22 cellular contexts compared by ENCODE assay signal in genomic region chr2:185472574-185472973, GRCh38.
DNase-seq lines count a peak whose midpoint lies in the region; ATAC-seq, FAIRE-seq and TF ChIP-seq lines count a peak whose summit lies in the region.
"Had no signal": no experiment of that assay in that cellular context is flagged by ENCODE, and none has a peak within 500 bp of the region (broad histone marks: within the 10 kb centered on the region; RNA-seq: fewer than 3 reads in every experiment).

No MANE protein-coding gene starts in this region.

- TF ChIP-seq RAD21 in Ishikawa (IDR thresholded peaks at IDR 0.05; ENCODE audit: low read depth): no peak
- no peak for TF ChIP-seq RAD21 in HepG2 (CRISPR knock-in tag; IDR thresholded peaks at IDR 0.05)

- WGBS in HepG2 (ENCODE audit: low lambda C conversion rate): 8% methylated on average over 4 of the region's 5 CpGs

- H2AFZ ChIP-seq in SU-DHL-6 (ENCODE audit: low read depth, low read length, severe bottlenecking): peak overlapping the region; percentile 8
- H2AFZ ChIP-seq in HepG2 (ENCODE audit: low read length): no peak overlapping the region
- H2AFZ ChIP-seq: GM23338 had no signal

- POLR2A ChIA-PET in HepG2 (lab: Yijun Ruan, JAX): no interaction called here

- CTCF ChIA-PET in HepG2 (lab: Yijun Ruan, JAX; ENCODE audit: low intra/inter-chr PET ratio, low total read pairs): no interaction called here

- H3K36me3 Mint-ChIP-seq in effector memory CD8-positive, alpha-beta T cell (ENCODE audit: insufficient read depth): peaks cover 3% of the 10 kb centered on the region
- H3K36me3 Mint-ChIP-seq in activated T-cell treated with anti-CD3 and anti-CD28 coated beads, Interleukin-2, amount 50 U/mL, for 24 hours (ENCODE audit: low read depth): no peaks in the 10 kb centered on the region
- H3K36me3 Mint-ChIP-seq: CD4-positive, CD25-positive, alpha-beta regulatory T cell; CD8-positive, alpha-beta memory T cell had no signal

- H3K9ac ChIP-seq in HUES6 (ENCODE audit: low read length) (no peak overlapping the region), SU-DHL-6 (ENCODE audit: low read length) (no peak overlapping the region), HepG2 (ENCODE audit: insufficient read depth, low read depth, low read length) (no peak overlapping the region)
- H3K9ac ChIP-seq: KMS-11 had no signal

- no peaks in the 10 kb centered on the region for H3K9me2 ChIP-seq in SU-DHL-6 (replicated peaks; ENCODE audit: insufficient read depth, low read length)

- DNase-seq in HepG2 (ENCODE audit: low spot score): no peak
- DNase-seq in effector memory CD8-positive, alpha-beta T cell: no peak
- DNase-seq in activated T-cell treated with anti-CD3 and anti-CD28 coated beads, Interleukin-2, amount 50 U/mL, for 24 hours: no peak
- DNase-seq: ACHN; BE2C; C1 segment of cervical spinal cord; CD4-positive, CD25-positive, alpha-beta regulatory T cell; CD8-positive, alpha-beta memory T cell; COR-L47; DMS 273 treated with DMSO at 0.1 percent for 48 hours; DMS79; GDM1; HCEC 1CT had no signal

- no peaks in the 10 kb centered on the region for H3F3A ChIP-seq in SU-DHL-6 (ENCODE audit: insufficient read depth)

- H3K4me2 ChIP-seq in SU-DHL-6 (ENCODE audit: low read depth, low read length, poor library complexity, severe bottlenecking) (no peak overlapping the region), HepG2 (ENCODE audit: low read depth, low read length) (no peak overlapping the region)
- H3K4me2 ChIP-seq: GM23338, KMS-11 had no signal

- H3K79me2 ChIP-seq in SU-DHL-6 (ENCODE audit: insufficient read depth, low read length): no peaks in the 10 kb centered on the region
- no peaks in the 10 kb centered on the region for H3K79me2 ChIP-seq in HepG2 (ENCODE audit: insufficient read depth, low read length)

- H3K27ac ChIP-seq in HUES6 (ENCODE audit: low read depth, low read length) (0 out of 2 replicates have a peak overlapping the region, but pooled peaks have one; percentile 27), SU-DHL-6 (ENCODE audit: low read depth, low read length) (no peak overlapping the region), HepG2 (ENCODE audit: extremely low read length, insufficient read depth, low read length) (no peak overlapping the region)
- H3K27ac ChIP-seq: KMS-11 had no signal

- BruUV-seq in HepG2 (replicated peaks; lab: Mats Ljungman, UMichigan): no TSS peak

- H3K36me3 ChIP-seq in HUES6 (ENCODE audit: control insufficient read depth, insufficient read depth, low read length): 0 out of 2 replicates have a peak, but pooled peaks cover 3% of the 10 kb centered on the region
- no peaks in the 10 kb centered on the region for H3K36me3 ChIP-seq in SU-DHL-6 (ENCODE audit: low read length)
- no peaks in the 10 kb centered on the region for H3K36me3 ChIP-seq in HepG2 (replicated peaks in 1 of 2; ENCODE audit: control insufficient read depth in 1 of 2, insufficient read depth in 2 of 2, low read length in 2 of 2)
- H3K36me3 ChIP-seq: BE2C had no signal

- no peak for TF ChIP-seq POLR2A in HepG2 (IDR thresholded peaks at IDR 0.05; ENCODE audit: insufficient read depth in 1 of 2, low read depth in 2 of 2, low read length in 2 of 2)

- H3K4me3 ChIP-seq in HUES6 (ENCODE audit: low read depth, low read length): no peak overlapping the region
- H3K4me3 ChIP-seq in SU-DHL-6 (ENCODE audit: insufficient read depth, low read length, poor library complexity, severe bottlenecking): no peak overlapping the region
- no peak overlapping the region for H3K4me3 ChIP-seq in HepG2 (replicated peaks in 1 of 3; ENCODE audit: insufficient read depth in 1 of 3, low read depth in 2 of 3, low read length in 3 of 3)
- H3K4me3 ChIP-seq: GM23338 had no signal

- TF ChIP-seq EP300 in Ishikawa (IDR thresholded peaks at IDR 0.05; ENCODE audit: borderline replicate concordance): no peak
- TF ChIP-seq EP300 in HepG2 (IDR thresholded peaks at IDR 0.05; ENCODE audit: low read depth in 2 of 2, low read length in 2 of 2): no peak
- no peak for TF ChIP-seq EP300 in HepG2 (CRISPR knock-in tag; IDR thresholded peaks at IDR 0.05; ENCODE audit: borderline replicate concordance)

- H3K9me3 ChIP-seq in HUES6 (ENCODE audit: control insufficient read depth, insufficient read depth, low read depth, low read length): peaks cover 12% of the 10 kb centered on the region
- peaks cover 7% of the 10 kb centered on the region; the same call in 1 of the 2 replicates for H3K9me3 ChIP-seq in SU-DHL-6 (ENCODE audit: insufficient read depth, low read length)
- H3K9me3 ChIP-seq in HepG2 (ENCODE audit: low read length): no peaks in the 10 kb centered on the region
- H3K9me3 ChIP-seq: BE2C had no signal

- intact Hi-C loops in HepG2 (cut with micrococcal nuclease; ENCODE audit: unreplicated experiment): no loop called here

- H3K9me3 Mint-ChIP-seq in effector memory CD8-positive, alpha-beta T cell: peaks cover 3 to 12% of the 10 kb centered on the region in 2 donors
- peaks cover 3% of the 10 kb centered on the region for H3K9me3 Mint-ChIP-seq in activated T-cell treated with anti-CD3 and anti-CD28 coated beads, Interleukin-2, amount 50 U/mL, for 24 hours

- H3K4me1 Mint-ChIP-seq in effector memory CD8-positive, alpha-beta T cell (ENCODE audit: low read depth in 2 of 2): no peaks in the 10 kb centered on the region
- no peaks in the 10 kb centered on the region for H3K4me1 Mint-ChIP-seq in activated T-cell treated with anti-CD3 and anti-CD28 coated beads, Interleukin-2, amount 50 U/mL, for 24 hours (ENCODE audit: low read depth)
- H3K4me1 Mint-ChIP-seq: CD4-positive, CD25-positive, alpha-beta regulatory T cell; CD8-positive, alpha-beta memory T cell had no signal

- in situ Hi-C loops in HepG2 (cut with HindIII; ENCODE audit: extremely low pct_ligation_motif_present, low pct_unique_long_range_greater_than_20kb): no loop called here

- H3K27ac Mint-ChIP-seq in effector memory CD8-positive, alpha-beta T cell: no peak overlapping the region
- no peak overlapping the region for H3K27ac Mint-ChIP-seq in activated T-cell treated with anti-CD3 and anti-CD28 coated beads, Interleukin-2, amount 50 U/mL, for 24 hours
- H3K27ac Mint-ChIP-seq: CD4-positive, CD25-positive, alpha-beta regulatory T cell; CD8-positive, alpha-beta memory T cell; GM23338 had no signal

- H3K27me3 ChIP-seq in HUES6 (ENCODE audit: control insufficient read depth, insufficient read depth, low read length) (no peaks in the 10 kb centered on the region), SU-DHL-6 (ENCODE audit: low read length) (no peaks in the 10 kb centered on the region), HepG2 (ENCODE audit: control insufficient read depth in 1 of 2, insufficient read depth in 2 of 2, low read length in 2 of 2) (no peaks in the 10 kb centered on the region)
- H3K27me3 ChIP-seq: BE2C had no signal

- no peak overlapping the region for H3K4me3 Mint-ChIP-seq in effector memory CD8-positive, alpha-beta T cell
- H3K4me3 Mint-ChIP-seq in activated T-cell treated with anti-CD3 and anti-CD28 coated beads, Interleukin-2, amount 50 U/mL, for 24 hours: no peak overlapping the region
- H3K4me3 Mint-ChIP-seq: CD4-positive, CD25-positive, alpha-beta regulatory T cell; CD8-positive, alpha-beta memory T cell; GM23338 had no signal

- no peaks in the 10 kb centered on the region for H3K27me3 Mint-ChIP-seq in effector memory CD8-positive, alpha-beta T cell
- H3K27me3 Mint-ChIP-seq in activated T-cell treated with anti-CD3 and anti-CD28 coated beads, Interleukin-2, amount 50 U/mL, for 24 hours: no peaks in the 10 kb centered on the region
- H3K27me3 Mint-ChIP-seq: CD4-positive, CD25-positive, alpha-beta regulatory T cell; CD8-positive, alpha-beta memory T cell had no signal

- FAIRE-seq in HepG2 (lab: Jason Lieb, UNC): no peak
- FAIRE-seq: H54, HTR-8/SVneo had no signal

- no peak for TF ChIP-seq CTCF in SU-DHL-6 (IDR thresholded peaks at IDR 0.05; ENCODE audit: insufficient read depth, low read length, poor library complexity, severe bottlenecking)
- TF ChIP-seq CTCF in HepG2 (CRISPR knock-in tag; IDR thresholded peaks at IDR 0.05): no peak

- H3K4me1 ChIP-seq in HUES6 (ENCODE audit: control insufficient read depth, insufficient read depth, low read length) (peaks cover 13% of the 10 kb centered on the region), HepG2 (ENCODE audit: insufficient read depth, low read length) (no peaks in the 10 kb centered on the region)
- H3K4me1 ChIP-seq: BE2C had no signal

- ATAC-seq in HepG2 (peak; percentile 56), GM18498 (IDR thresholded peaks at IDR 0.05; ENCODE audit: unreplicated experiment) (no peak), GM21786 (IDR thresholded peaks at IDR 0.05; ENCODE audit: unreplicated experiment) (no peak)
- no peak for ATAC-seq in effector memory CD8-positive, alpha-beta T cell (replicated peaks)
- ATAC-seq: GM23338 had no signal

- no peaks in the 10 kb centered on the region for H4K20me1 ChIP-seq in SU-DHL-6 (ENCODE audit: low read depth, low read length)
- no peaks in the 10 kb centered on the region for H4K20me1 ChIP-seq in HepG2 (ENCODE audit: insufficient read depth, low read length)

TF ChIP-seq in Ishikawa, 13 proteins besides CTCF, POLR2A, EP300 and RAD21 (continues in another document):
- TF ChIP-seq CREB1 (IDR thresholded peaks at IDR 0.05; ENCODE audit: low read depth) (no peak), EGR1 (IDR thresholded peaks at IDR 0.05) (no peak), TAF1 (IDR thresholded peaks at IDR 0.05; ENCODE audit: low read depth) (no peak), YY1 (IDR thresholded peaks at IDR 0.05; ENCODE audit: low read depth) (no peak), TCF12 (IDR thresholded peaks at IDR 0.05; ENCODE audit: low read depth) (peak; percentile 65), TEAD4 (IDR thresholded peaks at IDR 0.05) (no peak)

TF ChIP-seq in HepG2, 621 proteins besides CTCF, POLR2A, EP300 and RAD21:
- peak; percentile 44; the same call in 1 of the 2 replicates for TF ChIP-seq NRL (CRISPR knock-in tag; IDR thresholded peaks at IDR 0.05; ENCODE audit: borderline replicate concordance)
- TF ChIP-seq ZNF232 (CRISPR knock-in tag; IDR thresholded peaks at IDR 0.05; ENCODE audit: borderline replicate concordance): no peak
